In genomic region chr10:96512997-96513685, GRCh38 we compare ENCODE assay signal across 8 cellular contexts. TPM values are rescaled to one million over a fixed set of nuclear protein-coding genes. Genes with fewer than 3 reads are reported as not detected.
DNase-seq lines count a peak whose midpoint lies in the region; ATAC-seq and TF ChIP-seq lines count a peak whose summit lies in the region.

No MANE protein-coding gene starts in this region.

- TF ChIP-seq CTCF in astrocyte of the cerebellum (IDR thresholded peaks at IDR 0.05; ENCODE audit: low read depth, low read length, missing control alignments): no peak

- DNase-seq in CD1c-positive myeloid dendritic cell (ENCODE audit: extremely low spot score) (peak; percentile 7), M059J (ENCODE audit: low read depth) (peak; percentile 32), astrocyte of the cerebellum (ENCODE audit: low read depth) (no peak), iPS-NIHi11 (ENCODE audit: low spot score) (peak; percentile 51), NCI-H524 treated with DMSO at 0.1 percent for 48 hours (lab: John Stamatoyannopoulos, UW) (no peak), medulla oblongata (ENCODE audit: extremely low spot score) (no peak)

- in situ Hi-C loops in astrocyte of the cerebellum (cut with HindIII; ENCODE audit: low sequenced_read_pairs): no loop called here

- no peaks in the 10 kb centered on the region for H3K27me3 Mint-ChIP-seq in stimulated activated memory B cell treated with anti-CD40 and anti-IgM and Interleukin-4, amounts not matched to agents 10 μg/mL and 1 μg/mL and 100 μg/mL, for 72 hours

- peak; percentile 32 for ATAC-seq in GM19467 (IDR thresholded peaks at IDR 0.05; ENCODE audit: unreplicated experiment)
- ATAC-seq in stimulated activated memory B cell treated with anti-CD40 and anti-IgM and Interleukin-4, amounts not matched to agents 10 μg/mL and 1 μg/mL and 100 μg/mL, for 72 hours: peak; percentile 89

- peaks cover 36% of the 10 kb centered on the region for H3K4me1 Mint-ChIP-seq in stimulated activated memory B cell treated with anti-CD40 and anti-IgM and Interleukin-4, amounts not matched to agents 10 μg/mL and 1 μg/mL and 100 μg/mL, for 72 hours

- H3K27ac Mint-ChIP-seq in stimulated activated memory B cell treated with anti-CD40 and anti-IgM and Interleukin-4, amounts not matched to agents 10 μg/mL and 1 μg/mL and 100 μg/mL, for 72 hours: peak overlapping the region; percentile 25

- H3K4me3 ChIP-seq in astrocyte of the cerebellum (ENCODE audit: low read depth, low read length): peak overlapping the region; percentile 51

- H3K4me3 Mint-ChIP-seq in stimulated activated memory B cell treated with anti-CD40 and anti-IgM and Interleukin-4, amounts not matched to agents 10 μg/mL and 1 μg/mL and 100 μg/mL, for 72 hours: peak overlapping the region; percentile 79

- no peaks in the 10 kb centered on the region for H3K36me3 Mint-ChIP-seq in stimulated activated memory B cell treated with anti-CD40 and anti-IgM and Interleukin-4, amounts not matched to agents 10 μg/mL and 1 μg/mL and 100 μg/mL, for 72 hours

- H3K9me3 Mint-ChIP-seq in stimulated activated memory B cell treated with anti-CD40 and anti-IgM and Interleukin-4, amounts not matched to agents 10 μg/mL and 1 μg/mL and 100 μg/mL, for 72 hours: no peaks in the 10 kb centered on the region

RNA-seq across cellular contexts. Expression of gene TLL2, which starts 0.6 kb away (rescaled TPM):
- total RNA-seq in M059J (2014; rRNA removed; shearing (Covaris generic)): 0.02 TPM in 1 of 2 replicates, not detected in the other

Comparison
In these comparisons a context has a peak if more than half of its experiments do, and no peak if none do; other contexts are left out.
1. DNase-seq: peak in CD1c-positive myeloid dendritic cell (single experiment), M059J (single experiment) and iPS-NIHi11 (single experiment); none in astrocyte of the cerebellum (single experiment), NCI-H524 treated with DMSO at 0.1 percent for 48 hours (single experiment) and medulla oblongata (single experiment).